Comparison of ENCODE assay signal across 8 cellular contexts in the genomic region with DNA sequence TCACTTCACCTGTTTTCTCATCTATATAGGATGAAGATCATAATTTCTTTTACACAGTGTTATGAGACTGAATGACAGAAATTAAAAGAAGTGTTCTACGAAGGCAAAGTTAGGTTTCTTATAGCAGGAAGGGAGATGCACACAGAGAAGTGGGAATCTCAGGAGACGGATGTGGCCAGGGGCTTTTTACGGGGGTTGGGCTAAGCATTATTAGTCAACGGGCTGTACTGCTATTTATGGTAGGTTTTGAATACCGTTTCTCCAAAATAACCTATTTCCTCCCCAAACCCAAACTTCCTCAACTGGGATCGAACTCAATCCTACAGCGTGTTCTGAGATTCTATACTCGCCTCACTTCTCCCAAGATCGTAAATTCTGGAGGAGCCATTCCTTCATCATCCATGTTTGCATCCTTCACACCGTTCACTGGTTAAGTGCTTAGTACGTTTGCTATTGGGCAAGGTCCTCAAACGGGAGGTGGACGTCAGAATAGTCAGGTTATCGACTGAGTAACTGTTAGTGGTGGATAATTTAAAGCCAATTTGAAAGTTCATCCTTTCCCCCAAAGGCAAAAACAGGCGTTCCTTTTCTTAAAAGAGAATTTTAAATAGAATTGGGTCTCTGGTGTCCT. TPM values are rescaled to one million over a fixed set of nuclear protein-coding genes. Genes with fewer than 3 reads are reported as not detected.
DNase-seq lines count a peak whose midpoint lies in the region; ATAC-seq, FAIRE-seq and TF ChIP-seq lines count a peak whose summit lies in the region.

No MANE protein-coding gene starts in this region.

- peak overlapping the region; percentile 67 for H3K4me3 Mint-ChIP-seq in activated naive CD8-positive, alpha-beta T cell treated with anti-CD3 and anti-CD28 coated beads, Interleukin-2, amount 50 U/mL, for 24 hours

- no peaks in the 10 kb centered on the region for H4K20me1 ChIP-seq in keratinocyte (ENCODE audit: control insufficient read depth, extremely low read depth, insufficient read depth, low read length)

- H3K27me3 Mint-ChIP-seq in activated naive CD8-positive, alpha-beta T cell treated with anti-CD3 and anti-CD28 coated beads, Interleukin-2, amount 50 U/mL, for 24 hours: no peaks in the 10 kb centered on the region

- H3K4me3 ChIP-seq in AG04449 (ENCODE audit: low read depth, low read length) (peak overlapping the region; percentile 63), HL-60 (replicated peaks; ENCODE audit: insufficient read depth, low read length) (peak overlapping the region; percentile 45), keratinocyte (ENCODE audit: control insufficient read depth in 2 of 3, extremely low read depth in 1 of 3, insufficient read depth in 2 of 3, low read depth in 1 of 3, low read length in 3 of 3) (peak overlapping the region; percentile 74 to 83 (median 76)), thoracic aorta (peak overlapping the region; percentile 97)

- peak overlapping the region; percentile 58 for H2AFZ ChIP-seq in keratinocyte (ENCODE audit: control insufficient read depth, low read length)

- dilution Hi-C loops in keratinocyte (cut with MboI; ENCODE audit: extremely low pct_ligation_motif_present, low sequenced_read_pairs): no loop called here

- no peak for TF ChIP-seq CTCF in AG04449 (IDR thresholded peaks at IDR 0.05; ENCODE audit: insufficient read depth, low read length, missing control alignments)
- no peak for TF ChIP-seq CTCF in HL-60 (IDR thresholded peaks at IDR 0.05; ENCODE audit: insufficient read depth, low read length)
- no peak for TF ChIP-seq CTCF in keratinocyte (optimal IDR thresholded peaks at IDR 0.05 in 1 of 3, IDR thresholded peaks at IDR 0.05 in 1 of 3, conservative IDR thresholded peaks at IDR 0.05 in 1 of 3; ENCODE audit: extremely low read depth in 1 of 3, insufficient read depth in 2 of 3, low read length in 3 of 3)
- no peak for TF ChIP-seq CTCF in thoracic aorta (IDR thresholded peaks at IDR 0.05)

- peaks cover 32% of the 10 kb centered on the region for H3K79me2 ChIP-seq in keratinocyte (ENCODE audit: control insufficient read depth, insufficient read depth, low read length)

- POLR2A ChIA-PET in AG04449 (lab: Yijun Ruan, JAX): interaction anchor here (0.6 kb wide), 1 partner anchor 816 kb away, joined by 3 read pairs; no protein-coding TSS in a partner anchor

- H3K9me3 ChIP-seq in keratinocyte (ENCODE audit: control insufficient read depth, low read depth, low read length) (no peaks in the 10 kb centered on the region), thoracic aorta (no peaks in the 10 kb centered on the region)

- H3K27ac ChIP-seq in HL-60 (replicated peaks): peak overlapping the region; percentile 99
- no peak overlapping the region for H3K27ac ChIP-seq in keratinocyte (ENCODE audit: control insufficient read depth, insufficient read depth, low read length)
- H3K27ac ChIP-seq in thoracic aorta: peak overlapping the region; percentile 96 to 99

- peak; percentile 67 for FAIRE-seq in keratinocyte (lab: Jason Lieb, UNC)

- H3K4me1 Mint-ChIP-seq in activated naive CD8-positive, alpha-beta T cell treated with anti-CD3 and anti-CD28 coated beads, Interleukin-2, amount 50 U/mL, for 24 hours: peaks cover 33% of the 10 kb centered on the region

- H3K27me3 ChIP-seq in HL-60 (ENCODE audit: insufficient read depth, poor library complexity, severe bottlenecking) (no peaks in the 10 kb centered on the region), keratinocyte (ENCODE audit: control insufficient read depth, extremely low read depth, insufficient read depth, low read length) (no peaks in the 10 kb centered on the region), thoracic aorta (replicated peaks; ENCODE audit: insufficient read depth) (no peaks in the 10 kb centered on the region)

- H3K9me1 ChIP-seq in keratinocyte (ENCODE audit: control insufficient read depth, extremely low read depth, insufficient read depth, low read length): no peaks in the 10 kb centered on the region

- DNase-seq in AG04449 (ENCODE audit: low read depth, low spot score) (no peak), HL-60 (ENCODE audit: low read depth in 1 of 2, low spot score in 1 of 2) (peak; percentile 46 to 74), keratinocyte (ENCODE audit: low read depth, low spot score) (no peak), thoracic aorta (ENCODE audit: low spot score) (no peak), ecto neural progenitor cell (ENCODE audit: low spot score) (no peak)
- no peak for DNase-seq in activated naive CD8-positive, alpha-beta T cell treated with anti-CD3 and anti-CD28 coated beads, Interleukin-2, amount 50 U/mL, for 24 hours
- DNase-seq in stimulated activated CD4-positive, alpha-beta T cell treated with anti-CD3 and anti-CD28 coated beads, Interleukin-1b, Interleukin-23, amount 100 ng/mL, for 48 hours: no peak

- H3K4me1 ChIP-seq in keratinocyte (ENCODE audit: control insufficient read depth, extremely low read depth, insufficient read depth, low read length) (peaks cover 20% of the 10 kb centered on the region), thoracic aorta (ENCODE audit: control insufficient read depth in 1 of 2, low read depth in 2 of 2) (peaks cover 27 to 38% of the 10 kb centered on the region in 2 donors)

- peak overlapping the region; percentile 23 for H3K27ac Mint-ChIP-seq in activated naive CD8-positive, alpha-beta T cell treated with anti-CD3 and anti-CD28 coated beads, Interleukin-2, amount 50 U/mL, for 24 hours

- H3K36me3 ChIP-seq in keratinocyte (ENCODE audit: control insufficient read depth in 2 of 2, extremely low read depth in 1 of 2, insufficient read depth in 2 of 2, low read length in 2 of 2) (peaks cover 3 to 10% of the 10 kb centered on the region in 2 experiments), thoracic aorta (peaks cover 2% of the 10 kb centered on the region)

- H3K4me2 ChIP-seq in keratinocyte (ENCODE audit: control insufficient read depth, extremely low read depth, insufficient read depth, low read depth, low read length): peak overlapping the region; percentile 80

- H3K9ac ChIP-seq in keratinocyte (ENCODE audit: control insufficient read depth, extremely low read depth, insufficient read depth, low read length): peak overlapping the region; percentile 83

- no peak for ATAC-seq in activated naive CD8-positive, alpha-beta T cell treated with anti-CD3 and anti-CD28 coated beads, Interleukin-2, amount 50 U/mL, for 24 hours
- ATAC-seq in thoracic aorta (ENCODE audit: insufficient number of reproducible peaks, low FRiP score, low read depth): no peak
- ATAC-seq in GM18861 (IDR thresholded peaks at IDR 0.05; ENCODE audit: unreplicated experiment): no peak

- CTCF ChIA-PET in AG04449 (lab: Yijun Ruan, JAX): interaction anchor here (1.4 kb wide), 1 partner anchor 19 kb away, joined by 3 read pairs; no protein-coding TSS in a partner anchor

- H3K9me3 Mint-ChIP-seq in activated naive CD8-positive, alpha-beta T cell treated with anti-CD3 and anti-CD28 coated beads, Interleukin-2, amount 50 U/mL, for 24 hours: no peaks in the 10 kb centered on the region

- peaks cover 25% of the 10 kb centered on the region for H3K36me3 Mint-ChIP-seq in activated naive CD8-positive, alpha-beta T cell treated with anti-CD3 and anti-CD28 coated beads, Interleukin-2, amount 50 U/mL, for 24 hours (ENCODE audit: low read depth)

RNA-seq across cellular contexts. Expression of a gene that starts 1.2 kb away (rescaled TPM):
- 17.2 to 26.5 TPM (median 22.6 TPM) in 3 replicates for polyA plus RNA-seq in keratinocyte
- polyA plus RNA-seq in keratinocyte (2011; ENCODE audit: low read depth): 14.2 TPM
- 8.7 and 19.8 TPM in 2 replicates for polyA plus RNA-seq in keratinocyte (2011; cell fraction: cytosol; rRNA removed)
- 36.2 and 46.9 TPM in 2 replicates for polyA plus RNA-seq in keratinocyte (2011; cell fraction: nucleus; rRNA removed)
- 15.3 and 24.1 TPM in 2 replicates for polyA plus RNA-seq in keratinocyte (2012; ENCODE audit: low replicate concordance)
- 6.0 to 24.5 TPM (median 20.4 TPM) in 3 replicates for polyA minus RNA-seq in keratinocyte
- polyA minus RNA-seq in keratinocyte (2011; cell fraction: cytosol; rRNA and poly(A)+ RNA removed): 12.3 TPM
- 18.4 and 24.7 TPM in 2 replicates for polyA minus RNA-seq in keratinocyte (2011; cell fraction: nucleus; rRNA and poly(A)+ RNA removed)
- total RNA-seq in thoracic aorta: 10 to 100 TPM; 22.4 to 24.4 TPM

RNA-seq across cellular contexts. Expression of a gene that starts 19.6 kb away (rescaled TPM):
- 0.90 to 1.3 TPM (median 1.3 TPM) in 3 replicates for polyA plus RNA-seq in keratinocyte
- polyA plus RNA-seq in keratinocyte (2011; ENCODE audit: low read depth): not detected
- 0.57 TPM in 2 replicates for polyA plus RNA-seq in keratinocyte (2011; cell fraction: cytosol; rRNA removed)
- 1.1 and 1.3 TPM in 2 replicates for polyA plus RNA-seq in keratinocyte (2011; cell fraction: nucleus; rRNA removed)
- 0.40 and 0.44 TPM in 2 replicates for polyA plus RNA-seq in keratinocyte (2012; ENCODE audit: low replicate concordance)
- polyA minus RNA-seq in keratinocyte: 3.6 to 7.3 TPM in 2 of 3 replicates, not detected in the other
- polyA minus RNA-seq in keratinocyte (2011; cell fraction: cytosol; rRNA and poly(A)+ RNA removed): 2.5 TPM
- 1.3 and 2.2 TPM in 2 replicates for polyA minus RNA-seq in keratinocyte (2011; cell fraction: nucleus; rRNA and poly(A)+ RNA removed)
- total RNA-seq in thoracic aorta: 1 to 10 TPM in 1 of 2 donors, under 1 TPM in 1; 0.54 to 2.0 TPM

RNA-seq across cellular contexts. Expression of a gene that starts 59.5 kb away (rescaled TPM):
- 6.3 to 11.3 TPM (median 8.9 TPM) in 3 replicates for polyA plus RNA-seq in keratinocyte
- 11.0 TPM for polyA plus RNA-seq in keratinocyte (2011; ENCODE audit: low read depth)
- polyA plus RNA-seq in keratinocyte (2011; cell fraction: cytosol; rRNA removed): 10.3 and 14.7 TPM in 2 replicates
- 7.5 and 10.7 TPM in 2 replicates for polyA plus RNA-seq in keratinocyte (2011; cell fraction: nucleus; rRNA removed)
- 13.9 and 18.5 TPM in 2 replicates for polyA plus RNA-seq in keratinocyte (2012; ENCODE audit: low replicate concordance)
- 1.2 to 3.2 TPM (median 1.5 TPM) in 3 replicates for polyA minus RNA-seq in keratinocyte
- polyA minus RNA-seq in keratinocyte (2011; cell fraction: cytosol; rRNA and poly(A)+ RNA removed): 5.8 TPM
- 2.8 and 3.8 TPM in 2 replicates for polyA minus RNA-seq in keratinocyte (2011; cell fraction: nucleus; rRNA and poly(A)+ RNA removed)
- total RNA-seq in thoracic aorta: 1 to 10 TPM; 4.0 to 4.1 TPM

Comparison
In these comparisons a context has a peak if more than half of its experiments do, and no peak if none do; other contexts are left out.
1. DNase-seq: peak in HL-60 (2 of 2); none in AG04449 (single experiment), activated naive CD8-positive, alpha-beta T cell treated with anti-CD3 and anti-CD28 coated beads, Interleukin-2, amount 50 U/mL, for 24 hours (single experiment), keratinocyte (single experiment), thoracic aorta (single experiment), ecto neural progenitor cell (single experiment) and stimulated activated CD4-positive, alpha-beta T cell treated with anti-CD3 and anti-CD28 coated beads, Interleukin-1b, Interleukin-23, amount 100 ng/mL, for 48 hours (single experiment).
2. H3K4me3 ChIP-seq: peak in every context shown above with its lines; median percentile 97 in thoracic aorta; 76 in keratinocyte; 63 in AG04449; 45 in HL-60.